ENCODE assay signal across 14 cellular contexts in the genomic region with DNA sequence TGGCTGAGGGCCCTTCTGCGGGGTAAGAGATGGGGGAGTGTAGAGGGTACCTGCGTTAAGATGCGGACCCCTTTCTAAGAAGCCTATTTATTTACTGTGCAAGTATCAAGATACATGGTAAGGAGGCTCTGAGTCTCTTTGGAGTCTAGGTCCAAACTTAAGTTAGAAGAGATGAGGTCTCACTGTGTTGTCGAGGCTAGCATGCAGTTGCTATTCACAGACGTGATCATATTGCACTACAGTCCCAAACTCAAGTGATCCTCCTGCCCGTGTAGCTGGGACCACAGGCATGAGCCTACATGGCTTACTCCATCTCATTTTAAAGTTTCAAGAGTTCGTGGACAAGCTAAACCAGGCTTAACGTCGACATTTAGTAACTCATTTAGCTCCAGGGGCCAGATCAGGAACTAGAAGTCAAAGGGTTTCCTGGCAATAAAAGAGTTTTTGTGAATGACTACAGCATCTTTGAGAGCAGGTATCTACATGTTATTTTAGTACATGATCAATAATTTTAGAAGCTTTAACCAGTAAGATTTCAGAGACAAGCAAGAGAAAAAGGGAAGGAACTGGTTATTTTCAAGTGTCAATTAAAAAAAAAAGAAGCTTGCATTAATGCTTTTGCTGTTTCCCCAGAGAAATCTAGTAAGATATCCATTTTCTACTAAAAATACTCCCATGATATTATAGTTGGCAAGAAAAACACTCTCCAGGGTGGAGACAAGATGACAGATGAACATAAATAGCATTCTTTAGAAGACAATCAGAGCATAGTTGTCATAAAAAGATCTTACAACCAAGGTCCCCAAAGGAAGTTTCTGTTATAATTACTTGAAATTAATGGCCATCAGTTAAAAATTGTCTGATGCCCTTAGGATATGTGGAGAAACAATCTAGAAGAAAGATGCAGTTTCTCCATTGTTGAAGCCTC.
DNase-seq lines count a peak whose midpoint lies in the region; ATAC-seq, FAIRE-seq and TF ChIP-seq lines count a peak whose summit lies in the region.
"Had no signal": no experiment of that assay in that cellular context is flagged by ENCODE, and none has a peak within 500 bp of the region (broad histone marks: within the 10 kb centered on the region; RNA-seq: fewer than 3 reads in every experiment).

No MANE protein-coding gene starts in this region.

- H3K4me3 ChIP-seq in astrocyte (ENCODE audit: insufficient read depth, low read depth, low read length): no peak overlapping the region
- H3K4me3 ChIP-seq in hepatocyte: no peak overlapping the region
- H3K4me3 ChIP-seq: skin epidermis, thoracic aorta had no signal

- WGBS in hepatocyte (ENCODE audit: low lambda C conversion rate, missing lambda C conversion rate): 67% methylated on average over 9 of the region's 9 CpGs

- H3K36me3 Mint-ChIP-seq in HFFc6 (ENCODE audit: low read depth): no peaks in the 10 kb centered on the region; the same call in 1 of the 2 replicates
- H3K36me3 Mint-ChIP-seq in astrocyte (ENCODE audit: low read depth, unreplicated experiment): peaks cover 5% of the 10 kb centered on the region
- H3K36me3 Mint-ChIP-seq in stimulated activated naive B cell treated with anti-CD40 and anti-IgM and Interleukin-4, amounts not matched to agents 10 μg/mL and 1 μg/mL and 100 μg/mL, for 72 hours: peaks cover 3 to 7% of the 10 kb centered on the region in 2 donors
- H3K36me3 Mint-ChIP-seq: activated naive CD8-positive, alpha-beta T cell treated with anti-CD3 and anti-CD28 coated beads for 36 hours had no signal

- H3K4me1 Mint-ChIP-seq in HFFc6 (ENCODE audit: low read depth) (peaks cover 67% of the 10 kb centered on the region), astrocyte (ENCODE audit: low read depth, unreplicated experiment) (peaks cover 39% of the 10 kb centered on the region)
- peaks cover 19 to 42% of the 10 kb centered on the region in 2 donors for H3K4me1 Mint-ChIP-seq in stimulated activated naive B cell treated with anti-CD40 and anti-IgM and Interleukin-4, amounts not matched to agents 10 μg/mL and 1 μg/mL and 100 μg/mL, for 72 hours
- H3K4me1 Mint-ChIP-seq: activated naive CD8-positive, alpha-beta T cell treated with anti-CD3 and anti-CD28 coated beads for 36 hours had no signal

- H3K36me3 ChIP-seq in astrocyte (ENCODE audit: insufficient read depth, low read length) (no peaks in the 10 kb centered on the region), hepatocyte (replicated peaks; ENCODE audit: insufficient read depth, low read depth) (no peaks in the 10 kb centered on the region)
- H3K36me3 ChIP-seq: thoracic aorta, WERI-Rb-1 had no signal

- TF ChIP-seq CTCF in HFFc6 (IDR thresholded peaks at IDR 0.05) (no peak), astrocyte (IDR thresholded peaks at IDR 0.05; ENCODE audit: insufficient read depth, low read depth, low read length) (no peak), hepatocyte (IDR thresholded peaks at IDR 0.05; ENCODE audit: poor library complexity) (no peak)

- peak overlapping the region; percentile 76 for H3K27ac Mint-ChIP-seq in HFFc6
- no peak overlapping the region for H3K27ac Mint-ChIP-seq in astrocyte (ENCODE audit: unreplicated experiment)
- H3K27ac Mint-ChIP-seq in stimulated activated naive B cell treated with anti-CD40 and anti-IgM and Interleukin-4, amounts not matched to agents 10 μg/mL and 1 μg/mL and 100 μg/mL, for 72 hours: peak overlapping the region; percentile 1
- H3K27ac Mint-ChIP-seq: activated naive CD8-positive, alpha-beta T cell treated with anti-CD3 and anti-CD28 coated beads for 36 hours had no signal

- peak overlapping the region; percentile 27 for H3K4me3 Mint-ChIP-seq in HFFc6
- H3K4me3 Mint-ChIP-seq in astrocyte (ENCODE audit: unreplicated experiment): no peak overlapping the region
- no peak overlapping the region for H3K4me3 Mint-ChIP-seq in stimulated activated naive B cell treated with anti-CD40 and anti-IgM and Interleukin-4, amounts not matched to agents 10 μg/mL and 1 μg/mL and 100 μg/mL, for 72 hours
- H3K4me3 Mint-ChIP-seq: activated naive CD8-positive, alpha-beta T cell treated with anti-CD3 and anti-CD28 coated beads for 36 hours had no signal

- DNase-seq in HFFc6 (peak; percentile 49), astrocyte (ENCODE audit: low read depth) (peak; percentile 69), hepatocyte (ENCODE audit: low spot score) (no peak), NCI-H2227 treated with DMSO at 0.1 percent for 48 hours (lab: John Stamatoyannopoulos, UW) (no peak)
- DNase-seq in stimulated activated naive B cell treated with anti-CD40 and anti-IgM and Interleukin-4, amounts not matched to agents 10 μg/mL and 1 μg/mL and 100 μg/mL, for 72 hours: no peak
- DNase-seq in activated CD4-positive, alpha-beta T cell treated with anti-CD3 and anti-CD28 coated beads, Interleukin-2, amount 50 U/mL, for 1 hour: no peak
- DNase-seq: activated naive CD8-positive, alpha-beta T cell treated with anti-CD3 and anti-CD28 coated beads for 36 hours; COR-L47; NCI-H69; WERI-Rb-1 had no signal

- H3K27me3 ChIP-seq in astrocyte (ENCODE audit: insufficient read depth, low read length) (no peaks in the 10 kb centered on the region), hepatocyte (no peaks in the 10 kb centered on the region)

- H3K9me3 ChIP-seq in astrocyte (ENCODE audit: insufficient read depth, low read depth, low read length) (no peaks in the 10 kb centered on the region), hepatocyte (ENCODE audit: low read depth) (no peaks in the 10 kb centered on the region)
- H3K9me3 ChIP-seq: thoracic aorta had no signal

- H4K20me1 ChIP-seq in astrocyte (ENCODE audit: insufficient read depth, low read length) (peaks cover 16% of the 10 kb centered on the region), hepatocyte (ENCODE audit: insufficient read depth, poor library complexity, severe bottlenecking) (no peaks in the 10 kb centered on the region)

- no peaks in the 10 kb centered on the region for H3K9me2 ChIP-seq in hepatocyte (replicated peaks; ENCODE audit: insufficient read depth)

- ATAC-seq in stimulated activated naive B cell treated with anti-CD40 and anti-IgM and Interleukin-4, amounts not matched to agents 10 μg/mL and 1 μg/mL and 100 μg/mL, for 72 hours (replicated peaks): no peak
- ATAC-seq in GM21515 (IDR thresholded peaks at IDR 0.05; ENCODE audit: unreplicated experiment): no peak

- H3K4me1 ChIP-seq in astrocyte (ENCODE audit: insufficient read depth, low read length): peaks cover 40% of the 10 kb centered on the region
- peaks cover 56% of the 10 kb centered on the region for H3K4me1 ChIP-seq in hepatocyte (ENCODE audit: insufficient read depth)

- H2AFZ ChIP-seq in astrocyte (ENCODE audit: low read depth, low read length) (no peak overlapping the region), hepatocyte (no peak overlapping the region)

- H3K9me3 Mint-ChIP-seq in HFFc6 (no peaks in the 10 kb centered on the region), astrocyte (ENCODE audit: unreplicated experiment) (no peaks in the 10 kb centered on the region)
- H3K9me3 Mint-ChIP-seq in stimulated activated naive B cell treated with anti-CD40 and anti-IgM and Interleukin-4, amounts not matched to agents 10 μg/mL and 1 μg/mL and 100 μg/mL, for 72 hours: no peaks in the 10 kb centered on the region
- H3K9me3 Mint-ChIP-seq: activated naive CD8-positive, alpha-beta T cell treated with anti-CD3 and anti-CD28 coated beads for 36 hours had no signal

- FAIRE-seq in astrocyte (lab: Jason Lieb, UNC): no peak
- FAIRE-seq: islet of Langerhans had no signal

- H3K27me3 Mint-ChIP-seq in HFFc6 (ENCODE audit: insufficient read depth) (peaks cover 2% of the 10 kb centered on the region), astrocyte (ENCODE audit: low read depth, unreplicated experiment) (no peaks in the 10 kb centered on the region)
- no peaks in the 10 kb centered on the region for H3K27me3 Mint-ChIP-seq in stimulated activated naive B cell treated with anti-CD40 and anti-IgM and Interleukin-4, amounts not matched to agents 10 μg/mL and 1 μg/mL and 100 μg/mL, for 72 hours

- peaks cover 75% of the 10 kb centered on the region for H3K79me2 ChIP-seq in astrocyte (ENCODE audit: insufficient read depth, low read length)
- H3K79me2 ChIP-seq in hepatocyte: peaks cover 72% of the 10 kb centered on the region

- H3K4me2 ChIP-seq in astrocyte (ENCODE audit: low read length): peak overlapping the region; percentile 24
- no peak overlapping the region for H3K4me2 ChIP-seq in hepatocyte

- H3K27ac ChIP-seq in astrocyte (ENCODE audit: low read depth, low read length) (peak overlapping the region; percentile 57), hepatocyte (peak overlapping the region; percentile 25)
- H3K27ac ChIP-seq: thoracic aorta, WERI-Rb-1 had no signal

- H3K9ac ChIP-seq in astrocyte (ENCODE audit: low read length): peak overlapping the region; percentile 46

Comparison
In these comparisons a context has a peak if more than half of its experiments do, and no peak if none do; other contexts are left out.
1. DNase-seq: peak in HFFc6 (single experiment) and astrocyte (single experiment); none in hepatocyte (single experiment), stimulated activated naive B cell treated with anti-CD40 and anti-IgM and Interleukin-4, amounts not matched to agents 10 μg/mL and 1 μg/mL and 100 μg/mL, for 72 hours (single experiment), NCI-H2227 treated with DMSO at 0.1 percent for 48 hours (single experiment) and activated CD4-positive, alpha-beta T cell treated with anti-CD3 and anti-CD28 coated beads, Interleukin-2, amount 50 U/mL, for 1 hour (single experiment).